In genomic region chr2:134120718-134121630, GRCh38 we compare ENCODE assay signal across 1 cellular context.
A peak's percentile ranks its signal among the peaks of the same experiment; 100 is the strongest.
TF ChIP-seq lines count a peak whose summit lies in the region.

No MANE protein-coding gene starts in this region.

TF ChIP-seq in HepG2, 621 proteins besides CTCF, POLR2A, EP300 and RAD21 (continued from another document and continues in another):
- TF ChIP-seq, protein P1, sequence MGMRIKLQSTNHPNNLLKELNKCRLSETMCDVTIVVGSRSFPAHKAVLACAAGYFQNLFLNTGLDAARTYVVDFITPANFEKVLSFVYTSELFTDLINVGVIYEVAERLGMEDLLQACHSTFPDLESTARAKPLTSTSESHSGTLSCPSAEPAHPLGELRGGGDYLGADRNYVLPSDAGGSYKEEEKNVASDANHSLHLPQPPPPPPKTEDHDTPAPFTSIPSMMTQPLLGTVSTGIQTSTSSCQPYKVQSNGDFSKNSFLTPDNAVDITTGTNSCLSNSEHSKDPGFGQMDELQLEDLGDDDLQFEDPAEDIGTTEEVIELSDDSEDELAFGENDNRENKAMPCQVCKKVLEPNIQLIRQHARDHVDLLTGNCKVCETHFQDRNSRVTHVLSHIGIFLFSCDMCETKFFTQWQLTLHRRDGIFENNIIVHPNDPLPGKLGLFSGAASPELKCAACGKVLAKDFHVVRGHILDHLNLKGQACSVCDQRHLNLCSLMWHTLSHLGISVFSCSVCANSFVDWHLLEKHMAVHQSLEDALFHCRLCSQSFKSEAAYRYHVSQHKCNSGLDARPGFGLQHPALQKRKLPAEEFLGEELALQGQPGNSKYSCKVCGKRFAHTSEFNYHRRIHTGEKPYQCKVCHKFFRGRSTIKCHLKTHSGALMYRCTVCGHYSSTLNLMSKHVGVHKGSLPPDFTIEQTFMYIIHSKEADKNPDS (CRISPR knock-in tag; IDR thresholded peaks at IDR 0.05): peak; percentile 59; the same call in 1 of the 2 replicates
- TF ChIP-seq ZNF205 (CRISPR knock-in tag; IDR thresholded peaks at IDR 0.05): 0 out of 2 replicates have a peak, but pooled peaks have one; percentile 38
- no peak for TF ChIP-seq NFATC3 (CRISPR knock-in tag; IDR thresholded peaks at IDR 0.05)
- no peak for TF ChIP-seq ZNF660 (CRISPR knock-in tag; IDR thresholded peaks at IDR 0.05; ENCODE audit: borderline replicate concordance, low read depth)
- no peak for TF ChIP-seq STAT5B (CRISPR knock-in tag; IDR thresholded peaks at IDR 0.05)
- TF ChIP-seq PPARG (CRISPR knock-in tag; conservative IDR thresholded peaks at IDR 0.05): no peak
- TF ChIP-seq ZFYVE20 (CRISPR knock-in tag; IDR thresholded peaks at IDR 0.05; ENCODE audit: borderline replicate concordance, low read depth): no peak
- peak; percentile 40 for TF ChIP-seq SRSF1 (optimal IDR thresholded peaks at IDR 0.05; ENCODE audit: low read depth, low read length)
- peak; percentile 17 for TF ChIP-seq CBX1 (IDR thresholded peaks at IDR 0.05; ENCODE audit: low read depth)
- 0 out of 2 replicates have a peak, but pooled peaks have one; percentile 53 for TF ChIP-seq KLF12 (CRISPR knock-in tag; IDR thresholded peaks at IDR 0.05; ENCODE audit: borderline replicate concordance)
- no peak for TF ChIP-seq JUN (CRISPR knock-in tag; IDR thresholded peaks at IDR 0.05)
- TF ChIP-seq ZNF274 (CRISPR knock-in tag; IDR thresholded peaks at IDR 0.05): no peak
- TF ChIP-seq EZH2 (conservative IDR thresholded peaks at IDR 0.05; ENCODE audit: low read depth, low read length): no peak
- TF ChIP-seq, protein P2, sequence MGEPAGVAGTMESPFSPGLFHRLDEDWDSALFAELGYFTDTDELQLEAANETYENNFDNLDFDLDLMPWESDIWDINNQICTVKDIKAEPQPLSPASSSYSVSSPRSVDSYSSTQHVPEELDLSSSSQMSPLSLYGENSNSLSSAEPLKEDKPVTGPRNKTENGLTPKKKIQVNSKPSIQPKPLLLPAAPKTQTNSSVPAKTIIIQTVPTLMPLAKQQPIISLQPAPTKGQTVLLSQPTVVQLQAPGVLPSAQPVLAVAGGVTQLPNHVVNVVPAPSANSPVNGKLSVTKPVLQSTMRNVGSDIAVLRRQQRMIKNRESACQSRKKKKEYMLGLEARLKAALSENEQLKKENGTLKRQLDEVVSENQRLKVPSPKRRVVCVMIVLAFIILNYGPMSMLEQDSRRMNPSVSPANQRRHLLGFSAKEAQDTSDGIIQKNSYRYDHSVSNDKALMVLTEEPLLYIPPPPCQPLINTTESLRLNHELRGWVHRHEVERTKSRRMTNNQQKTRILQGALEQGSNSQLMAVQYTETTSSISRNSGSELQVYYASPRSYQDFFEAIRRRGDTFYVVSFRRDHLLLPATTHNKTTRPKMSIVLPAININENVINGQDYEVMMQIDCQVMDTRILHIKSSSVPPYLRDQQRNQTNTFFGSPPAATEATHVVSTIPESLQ (CRISPR knock-in tag; conservative IDR thresholded peaks at IDR 0.05): no peak
- TF ChIP-seq, protein P3, sequence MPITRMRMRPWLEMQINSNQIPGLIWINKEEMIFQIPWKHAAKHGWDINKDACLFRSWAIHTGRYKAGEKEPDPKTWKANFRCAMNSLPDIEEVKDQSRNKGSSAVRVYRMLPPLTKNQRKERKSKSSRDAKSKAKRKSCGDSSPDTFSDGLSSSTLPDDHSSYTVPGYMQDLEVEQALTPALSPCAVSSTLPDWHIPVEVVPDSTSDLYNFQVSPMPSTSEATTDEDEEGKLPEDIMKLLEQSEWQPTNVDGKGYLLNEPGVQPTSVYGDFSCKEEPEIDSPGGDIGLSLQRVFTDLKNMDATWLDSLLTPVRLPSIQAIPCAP (CRISPR knock-in tag; IDR thresholded peaks at IDR 0.05; ENCODE audit: low read depth): no peak
- no peak for TF ChIP-seq MZF1 (CRISPR knock-in tag; IDR thresholded peaks at IDR 0.05; ENCODE audit: borderline replicate concordance)
- no peak for TF ChIP-seq DNMT3B (CRISPR knock-in tag; conservative IDR thresholded peaks at IDR 0.05)
- TF ChIP-seq, protein P4, sequence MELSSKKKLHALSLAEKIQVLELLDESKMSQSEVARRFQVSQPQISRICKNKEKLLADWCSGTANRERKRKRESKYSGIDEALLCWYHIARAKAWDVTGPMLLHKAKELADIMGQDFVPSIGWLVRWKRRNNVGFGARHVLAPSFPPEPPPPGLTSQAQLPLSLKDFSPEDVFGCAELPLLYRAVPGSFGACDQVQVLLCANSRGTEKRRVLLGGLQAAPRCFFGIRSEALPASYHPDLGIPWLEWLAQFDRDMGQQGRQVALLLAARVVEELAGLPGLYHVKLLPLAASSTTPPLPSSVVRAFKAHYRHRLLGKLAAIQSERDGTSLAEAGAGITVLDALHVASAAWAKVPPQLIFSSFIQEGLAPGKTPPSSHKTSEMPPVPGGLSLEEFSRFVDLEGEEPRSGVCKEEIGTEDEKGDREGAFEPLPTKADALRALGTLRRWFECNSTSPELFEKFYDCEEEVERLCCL (CRISPR knock-in tag; IDR thresholded peaks at IDR 0.05; ENCODE audit: borderline replicate concordance): no peak
- peak; percentile 89; the same call in 1 of the 2 replicates for TF ChIP-seq ZNF160 (CRISPR knock-in tag; IDR thresholded peaks at IDR 0.05)
- TF ChIP-seq TBP (CRISPR knock-in tag; IDR thresholded peaks at IDR 0.05): no peak
- no peak for TF ChIP-seq MTF1 (CRISPR knock-in tag; IDR thresholded peaks at IDR 0.05)
- no peak for TF ChIP-seq PBX3 (CRISPR knock-in tag; IDR thresholded peaks at IDR 0.05; ENCODE audit: borderline replicate concordance)
- TF ChIP-seq ESRRA (CRISPR knock-in tag; IDR thresholded peaks at IDR 0.05; ENCODE audit: low read depth): no peak
- TF ChIP-seq MAFK (conservative IDR thresholded peaks at IDR 0.05 in 1 of 2, IDR thresholded peaks at IDR 0.05 in 1 of 2; ENCODE audit: low read length in 2 of 2): no peak
- TF ChIP-seq, protein P5, sequence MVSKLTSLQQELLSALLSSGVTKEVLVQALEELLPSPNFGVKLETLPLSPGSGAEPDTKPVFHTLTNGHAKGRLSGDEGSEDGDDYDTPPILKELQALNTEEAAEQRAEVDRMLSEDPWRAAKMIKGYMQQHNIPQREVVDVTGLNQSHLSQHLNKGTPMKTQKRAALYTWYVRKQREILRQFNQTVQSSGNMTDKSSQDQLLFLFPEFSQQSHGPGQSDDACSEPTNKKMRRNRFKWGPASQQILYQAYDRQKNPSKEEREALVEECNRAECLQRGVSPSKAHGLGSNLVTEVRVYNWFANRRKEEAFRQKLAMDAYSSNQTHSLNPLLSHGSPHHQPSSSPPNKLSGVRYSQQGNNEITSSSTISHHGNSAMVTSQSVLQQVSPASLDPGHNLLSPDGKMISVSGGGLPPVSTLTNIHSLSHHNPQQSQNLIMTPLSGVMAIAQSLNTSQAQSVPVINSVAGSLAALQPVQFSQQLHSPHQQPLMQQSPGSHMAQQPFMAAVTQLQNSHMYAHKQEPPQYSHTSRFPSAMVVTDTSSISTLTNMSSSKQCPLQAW (CRISPR knock-in tag; IDR thresholded peaks at IDR 0.05): peak; percentile 30; the same call in 1 of the 2 replicates
- TF ChIP-seq ZNF556 (CRISPR knock-in tag; IDR thresholded peaks at IDR 0.05; ENCODE audit: borderline replicate concordance): 0 out of 2 replicates have a peak, but pooled peaks have one; percentile 19
- peak; percentile 92; the same call in 1 of the 2 replicates for TF ChIP-seq THAP7 (CRISPR knock-in tag; IDR thresholded peaks at IDR 0.05)
- TF ChIP-seq, protein P6, sequence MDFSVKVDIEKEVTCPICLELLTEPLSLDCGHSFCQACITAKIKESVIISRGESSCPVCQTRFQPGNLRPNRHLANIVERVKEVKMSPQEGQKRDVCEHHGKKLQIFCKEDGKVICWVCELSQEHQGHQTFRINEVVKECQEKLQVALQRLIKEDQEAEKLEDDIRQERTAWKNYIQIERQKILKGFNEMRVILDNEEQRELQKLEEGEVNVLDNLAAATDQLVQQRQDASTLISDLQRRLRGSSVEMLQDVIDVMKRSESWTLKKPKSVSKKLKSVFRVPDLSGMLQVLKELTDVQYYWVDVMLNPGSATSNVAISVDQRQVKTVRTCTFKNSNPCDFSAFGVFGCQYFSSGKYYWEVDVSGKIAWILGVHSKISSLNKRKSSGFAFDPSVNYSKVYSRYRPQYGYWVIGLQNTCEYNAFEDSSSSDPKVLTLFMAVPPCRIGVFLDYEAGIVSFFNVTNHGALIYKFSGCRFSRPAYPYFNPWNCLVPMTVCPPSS (IDR thresholded peaks at IDR 0.05): no peak
- peak; percentile 62 for TF ChIP-seq HOXA3 (CRISPR knock-in tag; IDR thresholded peaks at IDR 0.05)
- TF ChIP-seq SUZ12 (IDR thresholded peaks at IDR 0.05; ENCODE audit: low read depth, low read length): no peak
- TF ChIP-seq TMF1 (CRISPR knock-in tag; IDR thresholded peaks at IDR 0.05; ENCODE audit: low read depth): peak; percentile 43; the same call in 1 of the 2 replicates
- no peak for TF ChIP-seq ZC3H4 (CRISPR knock-in tag; IDR thresholded peaks at IDR 0.05; ENCODE audit: borderline replicate concordance)
- TF ChIP-seq HES4 (CRISPR knock-in tag; IDR thresholded peaks at IDR 0.05; ENCODE audit: borderline replicate concordance): no peak
- TF ChIP-seq ZNF12 (CRISPR knock-in tag; IDR thresholded peaks at IDR 0.05): 0 out of 2 replicates have a peak, but pooled peaks have one; percentile 35
- TF ChIP-seq, protein P7, sequence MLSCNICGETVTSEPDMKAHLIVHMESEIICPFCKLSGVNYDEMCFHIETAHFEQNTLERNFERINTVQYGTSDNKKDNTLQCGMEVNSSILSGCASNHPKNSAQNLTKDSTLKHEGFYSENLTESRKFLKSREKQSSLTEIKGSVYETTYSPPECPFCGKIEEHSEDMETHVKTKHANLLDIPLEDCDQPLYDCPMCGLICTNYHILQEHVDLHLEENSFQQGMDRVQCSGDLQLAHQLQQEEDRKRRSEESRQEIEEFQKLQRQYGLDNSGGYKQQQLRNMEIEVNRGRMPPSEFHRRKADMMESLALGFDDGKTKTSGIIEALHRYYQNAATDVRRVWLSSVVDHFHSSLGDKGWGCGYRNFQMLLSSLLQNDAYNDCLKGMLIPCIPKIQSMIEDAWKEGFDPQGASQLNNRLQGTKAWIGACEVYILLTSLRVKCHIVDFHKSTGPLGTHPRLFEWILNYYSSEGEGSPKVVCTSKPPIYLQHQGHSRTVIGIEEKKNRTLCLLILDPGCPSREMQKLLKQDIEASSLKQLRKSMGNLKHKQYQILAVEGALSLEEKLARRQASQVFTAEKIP (CRISPR knock-in tag; IDR thresholded peaks at IDR 0.05; ENCODE audit: borderline replicate concordance): no peak
- TF ChIP-seq SAFB2 (CRISPR knock-in tag; IDR thresholded peaks at IDR 0.05; ENCODE audit: borderline replicate concordance, low read depth): no peak
- TF ChIP-seq IRF9 (CRISPR knock-in tag; IDR thresholded peaks at IDR 0.05; ENCODE audit: borderline replicate concordance): peak; percentile 63; the same call in 1 of the 2 replicates
- peak; percentile 60; the same call in 1 of the 2 replicates for TF ChIP-seq TARDBP (CRISPR knock-in tag; IDR thresholded peaks at IDR 0.05)
- no peak for TF ChIP-seq JUND (CRISPR knock-in tag; IDR thresholded peaks at IDR 0.05)
- TF ChIP-seq NAIF1 (CRISPR knock-in tag; IDR thresholded peaks at IDR 0.05; ENCODE audit: borderline replicate concordance): no peak
- TF ChIP-seq, protein P8, sequence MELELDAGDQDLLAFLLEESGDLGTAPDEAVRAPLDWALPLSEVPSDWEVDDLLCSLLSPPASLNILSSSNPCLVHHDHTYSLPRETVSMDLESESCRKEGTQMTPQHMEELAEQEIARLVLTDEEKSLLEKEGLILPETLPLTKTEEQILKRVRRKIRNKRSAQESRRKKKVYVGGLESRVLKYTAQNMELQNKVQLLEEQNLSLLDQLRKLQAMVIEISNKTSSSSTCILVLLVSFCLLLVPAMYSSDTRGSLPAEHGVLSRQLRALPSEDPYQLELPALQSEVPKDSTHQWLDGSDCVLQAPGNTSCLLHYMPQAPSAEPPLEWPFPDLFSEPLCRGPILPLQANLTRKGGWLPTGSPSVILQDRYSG (CRISPR knock-in tag; IDR thresholded peaks at IDR 0.05): no peak
- TF ChIP-seq ELF4 (CRISPR knock-in tag; IDR thresholded peaks at IDR 0.05; ENCODE audit: borderline replicate concordance): no peak
- no peak; the same call in 1 of the 2 replicates for TF ChIP-seq SMAD1 (CRISPR knock-in tag; IDR thresholded peaks at IDR 0.05; ENCODE audit: borderline replicate concordance, low read depth)
- no peak for TF ChIP-seq ZNF337 (CRISPR knock-in tag; IDR thresholded peaks at IDR 0.05; ENCODE audit: borderline replicate concordance, low read depth)
- TF ChIP-seq ZFP36L1 (CRISPR knock-in tag; IDR thresholded peaks at IDR 0.05): no peak
- peak; percentile 90 for TF ChIP-seq ZNF263 (CRISPR knock-in tag; IDR thresholded peaks at IDR 0.05)
- no peak for TF ChIP-seq MBD4 (IDR thresholded peaks at IDR 0.05; ENCODE audit: borderline replicate concordance, low read length)
- TF ChIP-seq, protein P9, sequence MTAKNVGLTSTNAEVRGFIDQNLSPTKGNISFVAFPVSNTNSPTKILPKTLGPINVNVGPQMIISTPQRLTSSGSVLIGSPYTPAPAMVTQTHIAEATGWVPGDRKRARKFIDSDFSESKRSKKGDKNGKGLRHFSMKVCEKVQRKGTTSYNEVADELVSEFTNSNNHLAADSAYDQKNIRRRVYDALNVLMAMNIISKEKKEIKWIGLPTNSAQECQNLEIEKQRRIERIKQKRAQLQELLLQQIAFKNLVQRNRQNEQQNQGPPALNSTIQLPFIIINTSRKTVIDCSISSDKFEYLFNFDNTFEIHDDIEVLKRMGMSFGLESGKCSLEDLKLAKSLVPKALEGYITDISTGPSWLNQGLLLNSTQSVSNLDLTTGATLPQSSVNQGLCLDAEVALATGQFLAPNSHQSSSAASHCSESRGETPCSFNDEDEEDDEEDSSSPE (CRISPR knock-in tag; IDR thresholded peaks at IDR 0.05): no peak; the same call in 1 of the 2 replicates
- peak; percentile 64; the same call in 1 of the 2 replicates for TF ChIP-seq ZNF709 (CRISPR knock-in tag; IDR thresholded peaks at IDR 0.05)
- no peak for TF ChIP-seq ZNF260 (CRISPR knock-in tag; IDR thresholded peaks at IDR 0.05; ENCODE audit: borderline replicate concordance, low read depth)
- peak; percentile 54; the same call in 1 of the 2 replicates for TF ChIP-seq ZNF766 (CRISPR knock-in tag; IDR thresholded peaks at IDR 0.05; ENCODE audit: borderline replicate concordance)
- TF ChIP-seq PAF1 (CRISPR knock-in tag; IDR thresholded peaks at IDR 0.05): no peak
